8 cellular contexts compared by ENCODE assay signal in genomic region chr13:41310963-41311606, GRCh38. TPM values are rescaled to one million over a fixed set of nuclear protein-coding genes. Genes with fewer than 3 reads are reported as not detected.
DNase-seq lines count a peak whose midpoint lies in the region; ATAC-seq lines count a peak whose summit lies in the region.

TSS of gene NAA16 (plus strand) at chr13:41311267. CDS start at chr13:41311529, 262 bp downstream.

- peak; percentile 67 for ATAC-seq in GM19463 (IDR thresholded peaks at IDR 0.05; ENCODE audit: unreplicated experiment)

- DNase-seq in CMK (ENCODE audit: low read depth) (peak; percentile 54), HPDE6-E6E7 (ENCODE audit: extremely low spot score) (peak; percentile 35), NK-92 (lab: John Stamatoyannopoulos, UW; ENCODE audit: unreplicated experiment) (peak; percentile 54), lung microvascular endothelial cell (ENCODE audit: low read depth in 2 of 2) (peak; percentile 87 to 92)
- peak; percentile 92 to 93 for DNase-seq in activated CD8-positive, alpha-beta memory T cell treated with anti-CD3 and anti-CD28 coated beads for 1 hour (ENCODE audit: extremely low read depth in 1 of 2, low read depth in 1 of 2)
- DNase-seq in effector CD8-positive, alpha-beta T cell (lab: John Stamatoyannopoulos, UW): peak; percentile 94
- DNase-seq in stimulated activated CD4-positive, alpha-beta T cell treated with anti-CD3 and anti-CD28 coated beads, TNF-alpha, amount 100 ng/mL, for 4 hours (ENCODE audit: low read depth in 3 of 3): peak; percentile 95 to 96 (median 95)

RNA-seq across cellular contexts. Expression of gene NAA16, which starts in this region (rescaled TPM):
- total RNA-seq in lung microvascular endothelial cell: 3.5 and 4.6 TPM in 2 replicates

Comparison
In these comparisons a context has a peak if more than half of its experiments do, and no peak if none do; other contexts are left out.
1. Peak in every context shown above with its lines: DNase-seq and ATAC-seq.
2. DNase-seq: peak in every context shown above with its lines; median percentile 95 in stimulated activated CD4-positive, alpha-beta T cell treated with anti-CD3 and anti-CD28 coated beads, TNF-alpha, amount 100 ng/mL, for 4 hours; 94 in effector CD8-positive, alpha-beta T cell; 92 in activated CD8-positive, alpha-beta memory T cell treated with anti-CD3 and anti-CD28 coated beads for 1 hour; 90 in lung microvascular endothelial cell; 54 in CMK; 54 in NK-92; 35 in HPDE6-E6E7.